Comparison of ENCODE assay signal across 1 cellular context in the genomic region with DNA sequence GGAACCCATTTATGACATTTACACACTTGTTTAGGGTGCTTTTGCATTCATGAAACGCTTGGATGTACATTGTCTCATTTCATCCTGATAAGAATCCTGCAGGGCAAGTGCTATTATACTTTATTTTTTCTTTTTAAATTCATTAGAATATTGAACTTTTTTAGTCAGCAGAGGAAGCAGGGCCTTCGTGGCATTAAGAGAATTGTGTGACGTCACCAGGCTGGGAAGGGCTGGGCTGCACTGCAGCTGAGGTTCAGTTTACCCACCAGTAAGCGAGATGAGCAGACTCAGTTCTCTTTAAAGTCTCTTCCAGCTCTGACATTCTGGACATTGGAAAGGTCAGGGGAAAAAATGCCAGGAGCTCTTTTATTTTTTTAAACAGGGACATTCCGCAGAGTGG.
TF ChIP-seq lines count a peak whose summit lies in the region.

No MANE protein-coding gene starts in this region.

TF ChIP-seq in K562, 482 proteins besides CTCF, POLR2A, EP300 and RAD21:
- TF ChIP-seq ATF1 (CRISPR knock-in tag; IDR thresholded peaks at IDR 0.05) (no peak), ATF1 (tag; IDR thresholded peaks at IDR 0.05) (peak; percentile 56), EP400 (IDR thresholded peaks at IDR 0.05) (no peak), ZNF212 (CRISPR knock-in tag; IDR thresholded peaks at IDR 0.05) (no peak), CBFA2T2 (conservative IDR thresholded peaks at IDR 0.05) (no peak), ZBTB43 (CRISPR knock-in tag; IDR thresholded peaks at IDR 0.05) (no peak), ARNT (IDR thresholded peaks at IDR 0.05) (no peak), CREM (IDR thresholded peaks at IDR 0.05; ENCODE audit: low read depth) (0 out of 2 replicates have a peak, but pooled peaks have one; percentile 18), STAG1 (CRISPR knock-in tag; IDR thresholded peaks at IDR 0.05; ENCODE audit: borderline replicate concordance) (no peak)
